In the genomic region with DNA sequence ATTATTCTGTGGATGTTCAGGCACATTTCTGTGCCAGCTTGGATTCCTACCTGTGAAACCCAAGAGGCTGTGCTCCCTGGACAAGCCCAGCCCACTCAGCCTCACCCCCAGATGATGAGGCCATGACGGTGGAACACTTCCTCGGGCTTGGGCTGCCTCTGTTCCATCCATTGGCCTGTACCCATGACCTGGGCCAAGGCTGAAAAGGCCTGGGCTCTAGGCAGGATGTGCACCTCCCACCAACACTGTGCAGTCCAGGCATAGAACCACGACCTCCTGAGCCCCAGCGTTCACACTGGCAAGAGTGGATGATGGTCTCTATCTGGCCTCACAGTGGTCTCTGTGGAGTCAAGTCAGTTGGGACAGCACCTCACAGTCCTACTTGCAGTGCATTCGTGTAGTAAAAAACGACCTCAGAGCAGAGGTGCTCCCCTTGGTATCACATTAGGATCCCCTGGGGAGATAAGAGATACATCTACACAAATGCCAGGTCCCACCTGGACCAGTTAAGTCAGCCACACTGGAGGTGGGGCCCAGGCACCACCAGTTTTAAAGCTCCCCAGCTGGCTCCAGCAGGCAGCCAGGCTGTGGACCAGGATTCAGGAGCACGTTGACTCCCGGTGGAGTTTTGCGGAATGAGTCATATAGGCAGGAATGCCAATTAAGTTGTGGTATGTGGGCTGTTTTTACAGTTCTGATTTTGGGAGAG, we compare ENCODE assay signal across 11 cellular contexts. TPM values are rescaled to one million over a fixed set of nuclear protein-coding genes. Genes with fewer than 3 reads are reported as not detected.
DNase-seq lines count a peak whose midpoint lies in the region; ATAC-seq, FAIRE-seq and TF ChIP-seq lines count a peak whose summit lies in the region.
"Had no signal": no experiment of that assay in that cellular context is flagged by ENCODE, and none has a peak within 500 bp of the region (broad histone marks: within the 10 kb centered on the region; RNA-seq: fewer than 3 reads in every experiment).

No MANE protein-coding gene starts in this region.

- peak overlapping the region; percentile 9 for H3K56ac ChIP-seq in mesendoderm (ENCODE audit: low read length)

- H3K27me3 Mint-ChIP-seq in Calu3 (ENCODE audit: unreplicated experiment): peaks cover 17% of the 10 kb centered on the region
- peaks cover 2% of the 10 kb centered on the region for H3K27me3 Mint-ChIP-seq in glutamatergic neuron (ENCODE audit: unreplicated experiment)

- DNase-seq in Calu3 (peak; percentile 66), bronchial epithelial cell (ENCODE audit: low read depth) (peak; percentile 64), mesendoderm (peak; percentile 92), glutamatergic neuron (no peak), sciatic nerve (ENCODE audit: low spot score) (no peak), vagina (ENCODE audit: extremely low spot score in 2 of 2) (no peak)
- DNase-seq: cerebellar nuclear complex had no signal

- no peak overlapping the region for H2BK15ac ChIP-seq in mesendoderm (replicated peaks; ENCODE audit: low read depth)

- no peak overlapping the region for H4K8ac ChIP-seq in mesendoderm (ENCODE audit: low read depth, low read length)

- no peaks in the 10 kb centered on the region for H3K79me2 ChIP-seq in mesendoderm (ENCODE audit: control insufficient read depth, insufficient read depth, low read length)

- H4K5ac ChIP-seq in mesendoderm (ENCODE audit: low read length): no peak overlapping the region

- no peak overlapping the region for H3K4ac ChIP-seq in mesendoderm (ENCODE audit: low read depth, low read length)

- H3K4me3 Mint-ChIP-seq in Calu3 (ENCODE audit: low read depth, unreplicated experiment) (no peak overlapping the region), glutamatergic neuron (ENCODE audit: unreplicated experiment) (no peak overlapping the region)

- peak; percentile 13 for FAIRE-seq in bronchial epithelial cell (lab: Jason Lieb, UNC)
- FAIRE-seq: GM18507 had no signal

- peak overlapping the region; percentile 44 for H2AK5ac ChIP-seq in mesendoderm (ENCODE audit: low read length)

- peak overlapping the region; percentile 50 for H3K23ac ChIP-seq in mesendoderm (ENCODE audit: low read length)

- WGBS in mesendoderm (ENCODE audit: extremely low coverage, insufficient coverage, low lambda C conversion rate): no CpG with 5 or more reads among the region's 9 CpGs

- TF ChIP-seq CTCF in Calu3 (IDR thresholded peaks at IDR 0.05; ENCODE audit: unreplicated experiment) (no peak), bronchial epithelial cell (IDR thresholded peaks at IDR 0.05; ENCODE audit: insufficient read depth, low read length, severe bottlenecking) (no peak), glutamatergic neuron (IDR thresholded peaks at IDR 0.05; ENCODE audit: partially characterized antibody, unreplicated experiment) (no peak), vagina (IDR thresholded peaks at IDR 0.05) (no peak)

- H3K27me3 ChIP-seq in HUES6 (ENCODE audit: control insufficient read depth, insufficient read depth, low read length): no peaks in the 10 kb centered on the region
- no peaks in the 10 kb centered on the region for H3K27me3 ChIP-seq in bronchial epithelial cell (ENCODE audit: control insufficient read depth, insufficient read depth, low read length)
- H3K27me3 ChIP-seq in mesendoderm (ENCODE audit: insufficient read depth, low read length, poor library complexity): no peaks in the 10 kb centered on the region
- H3K27me3 ChIP-seq in vagina: no peaks in the 10 kb centered on the region
- H3K27me3 ChIP-seq: ovary had no signal

- H3K79me1 ChIP-seq in mesendoderm (ENCODE audit: low read length): no peaks in the 10 kb centered on the region

- CTCF ChIA-PET in Calu3 (lab: Charles Lee): interaction anchor here (1.1 kb wide), 1 partner anchor 514 kb away, joined by 3 read pairs; no protein-coding TSS in a partner anchor

- H3K27ac ChIP-seq in HUES6 (ENCODE audit: low read depth, low read length): peak overlapping the region; percentile 73
- no peak overlapping the region for H3K27ac ChIP-seq in mesendoderm (ENCODE audit: low read depth, low read length)
- no peak overlapping the region for H3K27ac ChIP-seq in vagina
- H3K27ac ChIP-seq: ovary had no signal

- intact Hi-C loops in Calu3 (cut with micrococcal nuclease; ENCODE audit: unreplicated experiment) (loop anchor here (1.0 kb wide), 1 partner anchor 38 kb away; no protein-coding TSS in a partner anchor), sciatic nerve (cut with DNase I) (no loop called here), vagina (cut with DNase I) (no loop called here)

- no peak overlapping the region for H2BK5ac ChIP-seq in mesendoderm (ENCODE audit: low read length)

- no peak overlapping the region for H3K4me3 ChIP-seq in HUES6 (ENCODE audit: low read depth, low read length)
- no peak overlapping the region for H3K4me3 ChIP-seq in bronchial epithelial cell (ENCODE audit: low read depth, low read length)
- no peak overlapping the region for H3K4me3 ChIP-seq in mesendoderm (ENCODE audit: low read length)
- no peak overlapping the region for H3K4me3 ChIP-seq in vagina
- H3K4me3 ChIP-seq: ovary had no signal

- no TSS peak for BruUV-seq in Calu3 (replicated peaks; lab: Mats Ljungman, UMichigan)

- H3K9ac ChIP-seq in HUES6 (ENCODE audit: low read length) (no peak overlapping the region), mesendoderm (ENCODE audit: low read length) (no peak overlapping the region)

- no peaks in the 10 kb centered on the region for H3K9me3 Mint-ChIP-seq in Calu3 (ENCODE audit: low read depth, unreplicated experiment)
- no peaks in the 10 kb centered on the region for H3K9me3 Mint-ChIP-seq in glutamatergic neuron (ENCODE audit: unreplicated experiment)

- no peak for ATAC-seq in activated CD4-positive, CD25-positive, alpha-beta regulatory T cell treated with anti-CD3 and anti-CD28 coated beads, Interleukin-2, amount 50 U/mL, for 24 hours
- ATAC-seq in sciatic nerve: no peak

- H3K36me3 ChIP-seq in HUES6 (ENCODE audit: control insufficient read depth, insufficient read depth, low read length) (no peaks in the 10 kb centered on the region), bronchial epithelial cell (ENCODE audit: control insufficient read depth, insufficient read depth, low read length) (no peaks in the 10 kb centered on the region), mesendoderm (ENCODE audit: control insufficient read depth, insufficient read depth, low read length) (no peaks in the 10 kb centered on the region), vagina (no peaks in the 10 kb centered on the region)
- H3K36me3 ChIP-seq: ovary had no signal

- no peak overlapping the region for H2BK120ac ChIP-seq in mesendoderm (ENCODE audit: low read depth, low read length)

- peaks cover 3% of the 10 kb centered on the region for H3K36me3 Mint-ChIP-seq in Calu3 (ENCODE audit: insufficient read depth, unreplicated experiment)
- H3K36me3 Mint-ChIP-seq in glutamatergic neuron (ENCODE audit: unreplicated experiment): no peaks in the 10 kb centered on the region

- H3K4me1 Mint-ChIP-seq in Calu3 (ENCODE audit: low read depth, unreplicated experiment) (peaks cover 14% of the 10 kb centered on the region), glutamatergic neuron (ENCODE audit: low read depth, unreplicated experiment) (no peaks in the 10 kb centered on the region)

- no peak overlapping the region for H3K18ac ChIP-seq in mesendoderm (ENCODE audit: low read length)

- H3K4me1 ChIP-seq in HUES6 (ENCODE audit: control insufficient read depth, insufficient read depth, low read length) (peaks cover 11% of the 10 kb centered on the region), mesendoderm (ENCODE audit: control insufficient read depth, low read depth, low read length) (peaks cover 2% of the 10 kb centered on the region), vagina (peaks cover 9% of the 10 kb centered on the region)

- H3K4me2 ChIP-seq in mesendoderm (ENCODE audit: low read length): no peak overlapping the region

- H3K9me3 ChIP-seq in HUES6 (ENCODE audit: control insufficient read depth, insufficient read depth, low read depth, low read length) (no peaks in the 10 kb centered on the region), vagina (no peaks in the 10 kb centered on the region)
- H3K9me3 ChIP-seq: ovary had no signal

- H3K27ac Mint-ChIP-seq in Calu3 (ENCODE audit: unreplicated experiment) (no peak overlapping the region), glutamatergic neuron (ENCODE audit: unreplicated experiment) (no peak overlapping the region)

- no peak for TF ChIP-seq POLR2A in vagina (IDR thresholded peaks at IDR 0.05)

RNA-seq across cellular contexts. Expression of a gene that starts 39.0 kb away (rescaled TPM):
- total RNA-seq in Calu3 (2022) (55.5 and 73.9 TPM in 2 replicates), bronchial epithelial cell (23.2 and 39.5 TPM in 2 replicates), glutamatergic neuron (ENCODE audit: unreplicated experiment) (145 TPM), sciatic nerve (85.9 TPM), vagina (97.7 TPM)
- polyA plus RNA-seq in mesendoderm (2013, experiment 1 of 2): 42.5 TPM
- 43.6 TPM for polyA plus RNA-seq in mesendoderm (2013, experiment 2 of 2)

Comparison
In these comparisons a context has a peak if more than half of its experiments do, and no peak if none do; other contexts are left out.
1. DNase-seq: peak in Calu3 (single experiment), bronchial epithelial cell (single experiment) and mesendoderm (single experiment); none in glutamatergic neuron (single experiment), sciatic nerve (single experiment) and vagina (0 of 2).